In genomic region chr2:191100216-191100615, GRCh38 we compare ENCODE assay signal across 17 cellular contexts. TPM values are rescaled to one million over a fixed set of nuclear protein-coding genes. Genes with fewer than 3 reads are reported as not detected.
DNase-seq lines count a peak whose midpoint lies in the region; ATAC-seq and TF ChIP-seq lines count a peak whose summit lies in the region.
"Had no signal": no experiment of that assay in that cellular context is flagged by ENCODE, and none has a peak within 500 bp of the region (broad histone marks: within the 10 kb centered on the region; RNA-seq: fewer than 3 reads in every experiment).

No MANE protein-coding gene starts in this region.

- H3K4me3 Mint-ChIP-seq in activated T-cell treated with anti-CD3 and anti-CD28 coated beads, Interleukin-2, amount 50 U/mL, for 24 hours, result no peak overlapping the region
- H3K4me3 Mint-ChIP-seq in activated T-cell treated with anti-CD3 and anti-CD28 coated beads, Interleukin-2, amount 50 U/mL, for 72 hours, result no peak overlapping the region
- no peak overlapping the region for H3K4me3 Mint-ChIP-seq in activated T-helper 17 cell treated with anti-CD3 and anti-CD28 coated beads, Interleukin-2, amount 50 U/mL, for 72 hours
- H3K4me3 Mint-ChIP-seq in stimulated activated naive CD8-positive, alpha-beta T cell treated with anti-CD3 and anti-CD28 coated beads, Interleukin-15, Interleukin-2, amounts not matched to agents 100 ng/mL and 50 ng/mL, for 24 hours, result peak overlapping the region; percentile 50
- no peak overlapping the region for H3K4me3 Mint-ChIP-seq in CD14-positive monocyte
- H3K4me3 Mint-ChIP-seq: B cell; CD4-positive, alpha-beta T cell; CD8-positive, alpha-beta memory T cell; GM23338; H9 had no signal

- peak overlapping the region; percentile 71 for H3K27ac Mint-ChIP-seq in activated T-cell treated with anti-CD3 and anti-CD28 coated beads, Interleukin-2, amount 50 U/mL, for 24 hours
- no peak overlapping the region for H3K27ac Mint-ChIP-seq in activated T-cell treated with anti-CD3 and anti-CD28 coated beads, Interleukin-2, amount 50 U/mL, for 72 hours
- no peak overlapping the region for H3K27ac Mint-ChIP-seq in activated T-helper 17 cell treated with anti-CD3 and anti-CD28 coated beads, Interleukin-2, amount 50 U/mL, for 72 hours
- peak overlapping the region; percentile 80 for H3K27ac Mint-ChIP-seq in stimulated activated naive CD8-positive, alpha-beta T cell treated with anti-CD3 and anti-CD28 coated beads, Interleukin-15, Interleukin-2, amounts not matched to agents 100 ng/mL and 50 ng/mL, for 24 hours
- H3K27ac Mint-ChIP-seq in CD14-positive monocyte, result no peak overlapping the region
- H3K27ac Mint-ChIP-seq: B cell; CD4-positive, alpha-beta T cell; GM23338; H9 had no signal

- no peak for TF ChIP-seq CTCF in CD14-positive monocyte (IDR thresholded peaks at IDR 0.05)

- no peak for ATAC-seq in activated T-cell treated with anti-CD3 and anti-CD28 coated beads, Interleukin-2, amount 50 U/mL, for 72 hours (replicated peaks in 1 of 2)
- peak; percentile 43 for ATAC-seq in activated T-helper 17 cell treated with anti-CD3 and anti-CD28 coated beads, Interleukin-2, amount 50 U/mL, for 72 hours (replicated peaks)
- ATAC-seq: GM23338, HCT116 had no signal

- H3K27me3 Mint-ChIP-seq in activated T-cell treated with anti-CD3 and anti-CD28 coated beads, Interleukin-2, amount 50 U/mL, for 24 hours, result no peaks in the 10 kb centered on the region
- no peaks in the 10 kb centered on the region for H3K27me3 Mint-ChIP-seq in activated T-cell treated with anti-CD3 and anti-CD28 coated beads, Interleukin-2, amount 50 U/mL, for 72 hours (ENCODE audit: low read depth)
- H3K27me3 Mint-ChIP-seq in activated T-helper 17 cell treated with anti-CD3 and anti-CD28 coated beads, Interleukin-2, amount 50 U/mL, for 72 hours, result no peaks in the 10 kb centered on the region
- no peaks in the 10 kb centered on the region for H3K27me3 Mint-ChIP-seq in stimulated activated naive CD8-positive, alpha-beta T cell treated with anti-CD3 and anti-CD28 coated beads, Interleukin-15, Interleukin-2, amounts not matched to agents 100 ng/mL and 50 ng/mL, for 24 hours
- H3K27me3 Mint-ChIP-seq in CD14-positive monocyte (ENCODE audit: low read depth in 3 of 3), result peaks cover 0 to 2% (median 1%) of the 10 kb centered on the region in 3 donors
- H3K27me3 Mint-ChIP-seq: CD4-positive, alpha-beta T cell; CD8-positive, alpha-beta memory T cell had no signal

- intact Hi-C loops in CD14-positive monocyte (cut with micrococcal nuclease), result no loop called here

- H3K9me3 Mint-ChIP-seq in activated T-cell treated with anti-CD3 and anti-CD28 coated beads, Interleukin-2, amount 50 U/mL, for 24 hours, result peaks cover 11% of the 10 kb centered on the region
- H3K9me3 Mint-ChIP-seq in activated T-cell treated with anti-CD3 and anti-CD28 coated beads, Interleukin-2, amount 50 U/mL, for 72 hours, result peaks cover 2 to 4% of the 10 kb centered on the region in 2 donors
- no peaks in the 10 kb centered on the region for H3K9me3 Mint-ChIP-seq in activated T-helper 17 cell treated with anti-CD3 and anti-CD28 coated beads, Interleukin-2, amount 50 U/mL, for 72 hours
- peaks cover 9% of the 10 kb centered on the region for H3K9me3 Mint-ChIP-seq in stimulated activated naive CD8-positive, alpha-beta T cell treated with anti-CD3 and anti-CD28 coated beads, Interleukin-15, Interleukin-2, amounts not matched to agents 100 ng/mL and 50 ng/mL, for 24 hours
- peaks cover 5 to 13% (median 9%) of the 10 kb centered on the region in 7 donors for H3K9me3 Mint-ChIP-seq in CD14-positive monocyte

- H3K36me3 Mint-ChIP-seq in activated T-cell treated with anti-CD3 and anti-CD28 coated beads, Interleukin-2, amount 50 U/mL, for 24 hours (ENCODE audit: low read depth), result peaks cover 61% of the 10 kb centered on the region
- peaks cover 8 to 15% of the 10 kb centered on the region in 2 donors for H3K36me3 Mint-ChIP-seq in activated T-cell treated with anti-CD3 and anti-CD28 coated beads, Interleukin-2, amount 50 U/mL, for 72 hours (ENCODE audit: insufficient read depth in 2 of 2)
- peaks cover 28% of the 10 kb centered on the region for H3K36me3 Mint-ChIP-seq in activated T-helper 17 cell treated with anti-CD3 and anti-CD28 coated beads, Interleukin-2, amount 50 U/mL, for 72 hours (ENCODE audit: low read depth)
- peaks cover 56% of the 10 kb centered on the region for H3K36me3 Mint-ChIP-seq in stimulated activated naive CD8-positive, alpha-beta T cell treated with anti-CD3 and anti-CD28 coated beads, Interleukin-15, Interleukin-2, amounts not matched to agents 100 ng/mL and 50 ng/mL, for 24 hours (ENCODE audit: low read depth)
- H3K36me3 Mint-ChIP-seq in CD14-positive monocyte, result peaks cover 0 to 2% of the 10 kb centered on the region in 2 donors

- H3K4me1 Mint-ChIP-seq in activated T-cell treated with anti-CD3 and anti-CD28 coated beads, Interleukin-2, amount 50 U/mL, for 24 hours (ENCODE audit: low read depth), result peaks cover 77% of the 10 kb centered on the region
- peaks cover 66% of the 10 kb centered on the region for H3K4me1 Mint-ChIP-seq in activated T-cell treated with anti-CD3 and anti-CD28 coated beads, Interleukin-2, amount 50 U/mL, for 72 hours (ENCODE audit: low read depth)
- peaks cover 33% of the 10 kb centered on the region for H3K4me1 Mint-ChIP-seq in activated T-helper 17 cell treated with anti-CD3 and anti-CD28 coated beads, Interleukin-2, amount 50 U/mL, for 72 hours
- peaks cover 87% of the 10 kb centered on the region for H3K4me1 Mint-ChIP-seq in stimulated activated naive CD8-positive, alpha-beta T cell treated with anti-CD3 and anti-CD28 coated beads, Interleukin-15, Interleukin-2, amounts not matched to agents 100 ng/mL and 50 ng/mL, for 24 hours (ENCODE audit: low read depth)
- H3K4me1 Mint-ChIP-seq in CD14-positive monocyte, result peaks cover 9% of the 10 kb centered on the region
- H3K4me1 Mint-ChIP-seq: B cell, H9 had no signal

- DNase-seq in NCI-H748 (lab: John Stamatoyannopoulos, UW; ENCODE audit: unreplicated experiment) (peak; percentile 16), NCI-H748 treated with DMSO at 0.1 percent for 48 hours (lab: John Stamatoyannopoulos, UW) (no peak), CD14-positive monocyte (ENCODE audit: low spot score) (no peak)
- DNase-seq in activated T-cell treated with anti-CD3 and anti-CD28 coated beads, Interleukin-2, amount 50 U/mL, for 24 hours, result no peak
- DNase-seq in activated T-cell treated with anti-CD3 and anti-CD28 coated beads, Interleukin-2, amount 50 U/mL, for 72 hours, result no peak
- DNase-seq: CD4-positive, alpha-beta T cell; CD8-positive, alpha-beta memory T cell; DMS 273 treated with DMSO at 0.1 percent for 48 hours; DMS79; EL; GDM1; H9 had no signal

RNA-seq across cellular contexts. Expression of gene STAT4, which starts 50.6 kb away (rescaled TPM):
- total RNA-seq in activated T-cell treated with anti-CD3 and anti-CD28 coated beads, Interleukin-2, amount 50 U/mL, for 72 hours, result 100 to 1,000 TPM; 104 to 125 TPM
- total RNA-seq in activated T-helper 17 cell treated with anti-CD3 and anti-CD28 coated beads, Interleukin-2, amount 50 U/mL, for 72 hours, result 10 to 100 TPM; 38.0 to 51.7 TPM
- polyA plus RNA-seq in CD14-positive monocyte, result under 1 TPM; 0.31 to 0.52 TPM

Comparison
In these comparisons a context has a peak if more than half of its experiments do, and no peak if none do; other contexts are left out.
1. H3K27ac Mint-ChIP-seq: peak in activated T-cell treated with anti-CD3 and anti-CD28 coated beads, Interleukin-2, amount 50 U/mL, for 24 hours (single experiment) and stimulated activated naive CD8-positive, alpha-beta T cell treated with anti-CD3 and anti-CD28 coated beads, Interleukin-15, Interleukin-2, amounts not matched to agents 100 ng/mL and 50 ng/mL, for 24 hours (single experiment); none in activated T-cell treated with anti-CD3 and anti-CD28 coated beads, Interleukin-2, amount 50 U/mL, for 72 hours (single experiment), activated T-helper 17 cell treated with anti-CD3 and anti-CD28 coated beads, Interleukin-2, amount 50 U/mL, for 72 hours (single experiment) and CD14-positive monocyte (0 of 7).